ENCODE assay signal across 10 cellular contexts in genomic region chr14:105070760-105071137, GRCh38. TPM values are rescaled to one million over a fixed set of nuclear protein-coding genes. Genes with fewer than 3 reads are reported as not detected.
DNase-seq lines count a peak whose midpoint lies in the region; ATAC-seq and TF ChIP-seq lines count a peak whose summit lies in the region.
"Had no signal": no experiment of that assay in that cellular context is flagged by ENCODE, and none has a peak within 500 bp of the region (broad histone marks: within the 10 kb centered on the region; RNA-seq: fewer than 3 reads in every experiment).

No MANE protein-coding gene starts in this region.

- H3K27ac ChIP-seq in IMR-90 (ENCODE audit: insufficient read depth, low read length) = no peak overlapping the region

- no peak overlapping the region for H3K4me3 ChIP-seq in IMR-90 (ENCODE audit: insufficient read depth, low read depth, low read length)

- H2AK5ac ChIP-seq in IMR-90 (ENCODE audit: low read depth, low read length) = no peak overlapping the region

- H4K91ac ChIP-seq in IMR-90 (ENCODE audit: insufficient read depth, low read depth, low read length) = no peak overlapping the region

- no peak overlapping the region for H3K23ac ChIP-seq in IMR-90 (ENCODE audit: low read depth, low read length)

- H4K5ac ChIP-seq in IMR-90 (ENCODE audit: low read depth, low read length) = no peak overlapping the region

- peaks cover 11% of the 10 kb centered on the region; the same call in 1 of the 2 replicates for H3K9me1 ChIP-seq in IMR-90 (ENCODE audit: insufficient read depth, low read length)

- peaks cover 10% of the 10 kb centered on the region; the same call in 1 of the 2 replicates for H3K27me3 ChIP-seq in IMR-90 (ENCODE audit: control insufficient read depth, insufficient read depth, low read length)

- POLR2A ChIA-PET in IMR-90 (lab: Charles Lee; ENCODE audit: unreplicated experiment) = no interaction called here

- H3K4me1 Mint-ChIP-seq in activated T-cell treated with anti-CD3 and anti-CD28 coated beads, Interleukin-2, amount 50 U/mL, for 4 hours (ENCODE audit: low read depth) = peaks cover 57% of the 10 kb centered on the region
- peaks cover 35 to 44% of the 10 kb centered on the region in 2 donors for H3K4me1 Mint-ChIP-seq in effector memory CD8-positive, alpha-beta T cell (ENCODE audit: low read depth in 2 of 2)

- no peak overlapping the region for H3K14ac ChIP-seq in IMR-90 (replicated peaks; ENCODE audit: low read depth, low read length)

- no peak overlapping the region for H2BK20ac ChIP-seq in IMR-90 (ENCODE audit: low read depth, low read length)

- TF ChIP-seq CTCF in IMR-90 (conservative IDR thresholded peaks at IDR 0.05; ENCODE audit: low read depth, low read length) = no peak

- no peak for TF ChIP-seq POLR2A in IMR-90 (IDR thresholded peaks at IDR 0.05; ENCODE audit: low read depth, low read length)

- H2AFZ ChIP-seq in IMR-90 (replicated peaks; ENCODE audit: low read length, poor library complexity) = peak overlapping the region; percentile 10

- no TSS peak for BruUV-seq in IMR-90 (replicated peaks; lab: Mats Ljungman, UMichigan)

- H3K9me3 ChIP-seq in IMR-90 (ENCODE audit: control insufficient read depth, insufficient read depth, low read length) = no peaks in the 10 kb centered on the region

- intact Hi-C loops in IMR-90 (cut with micrococcal nuclease) = no loop called here

- CTCF ChIA-PET in IMR-90 (lab: Yijun Ruan, JAX) = no interaction called here

- H2BK5ac ChIP-seq in IMR-90 (ENCODE audit: low read depth, low read length, poor library complexity, severe bottlenecking) = no peak overlapping the region

- in situ Hi-C loops in IMR-90 (cut with MboI; ENCODE audit: low sequenced_read_pairs) = no loop called here

- no peak for DNase-seq in activated T-cell treated with anti-CD3 and anti-CD28 coated beads, Interleukin-2, amount 50 U/mL, for 4 hours
- no peak for DNase-seq in activated T-cell treated with anti-CD3 and anti-CD28 coated beads, Interleukin-2, amount 50 U/mL, for 1 hour
- no peak for DNase-seq in IMR-90
- DNase-seq in effector memory CD8-positive, alpha-beta T cell = no peak
- DNase-seq in stimulated activated naive CD8-positive, alpha-beta T cell treated with anti-CD3 and anti-CD28 coated beads, Interleukin-15, Interleukin-2, amounts not matched to agents 100 U/mL and 50 U/mL, for 24 hours = peak; percentile 62
- no peak for DNase-seq in NCI-H446 (lab: John Stamatoyannopoulos, UW)
- no peak for DNase-seq in HuH-7.5 (ENCODE audit: low spot score)
- DNase-seq: NCI-H1436, retina had no signal

- H2BK120ac ChIP-seq in IMR-90 (ENCODE audit: low read depth, low read length) = no peak overlapping the region

- TF ChIP-seq RAD21 in IMR-90 (IDR thresholded peaks at IDR 0.05; ENCODE audit: low read length) = no peak

- no peak overlapping the region for H2BK15ac ChIP-seq in IMR-90 (ENCODE audit: low read depth, low read length)

- no peak overlapping the region for H3K56ac ChIP-seq in IMR-90 (ENCODE audit: extremely low read depth, insufficient read depth, low read length)

- WGBS in IMR-90 (ENCODE audit: extremely low coverage in 2 of 2, insufficient read length in 1 of 2), 2 experiments = 60% methylated on average over 1 of the region's 7 CpGs; no CpG with 5 or more reads in 1 of the 2 experiments

- no peak overlapping the region for H3K4ac ChIP-seq in IMR-90 (ENCODE audit: low read depth, low read length)

- peak overlapping the region; percentile 87 to 91 for H3K27ac Mint-ChIP-seq in effector memory CD8-positive, alpha-beta T cell

- H4K8ac ChIP-seq in IMR-90 (ENCODE audit: low read depth in 2 of 2, low read length in 2 of 2) = no peak overlapping the region

- H3K4me1 ChIP-seq in IMR-90 (ENCODE audit: control insufficient read depth, insufficient read depth, low read length) = peaks cover 7% of the 10 kb centered on the region

- no peaks in the 10 kb centered on the region for H3K27me3 Mint-ChIP-seq in activated T-cell treated with anti-CD3 and anti-CD28 coated beads, Interleukin-2, amount 50 U/mL, for 4 hours (ENCODE audit: low read depth)
- no peaks in the 10 kb centered on the region for H3K27me3 Mint-ChIP-seq in effector memory CD8-positive, alpha-beta T cell

- H2AK9ac ChIP-seq in IMR-90 (replicated peaks; ENCODE audit: low read depth, low read length, poor library complexity) = no peak overlapping the region

- no peak overlapping the region for H3K4me2 ChIP-seq in IMR-90 (ENCODE audit: low read depth, low read length)

- H3K79me1 ChIP-seq in IMR-90 (ENCODE audit: low read depth in 1 of 2, low read length in 2 of 2) = no peaks in the 10 kb centered on the region

- no peaks in the 10 kb centered on the region for H3K36me3 Mint-ChIP-seq in activated T-cell treated with anti-CD3 and anti-CD28 coated beads, Interleukin-2, amount 50 U/mL, for 4 hours (ENCODE audit: insufficient read depth)
- peaks cover 10% of the 10 kb centered on the region for H3K36me3 Mint-ChIP-seq in effector memory CD8-positive, alpha-beta T cell (ENCODE audit: insufficient read depth)

- no peaks in the 10 kb centered on the region for H4K20me1 ChIP-seq in IMR-90 (ENCODE audit: insufficient read depth, low read length)

- no peak overlapping the region for H3K18ac ChIP-seq in IMR-90 (ENCODE audit: low read depth, low read length)

- H3K9ac ChIP-seq in IMR-90 (ENCODE audit: low read depth, low read length) = no peak overlapping the region

- H3K36me3 ChIP-seq in IMR-90 (ENCODE audit: control insufficient read depth, insufficient read depth, low read length) = no peaks in the 10 kb centered on the region

- ATAC-seq in activated T-cell treated with anti-CD3 and anti-CD28 coated beads, Interleukin-2, amount 50 U/mL, for 4 hours = peak; percentile 58 to 64
- ATAC-seq in IMR-90 (ENCODE audit: low read depth) = no peak
- peak; percentile 40 for ATAC-seq in effector memory CD8-positive, alpha-beta T cell (replicated peaks)
- peak; percentile 56 for ATAC-seq in stimulated activated naive CD8-positive, alpha-beta T cell treated with anti-CD3 and anti-CD28 coated beads, Interleukin-15, Interleukin-2, amounts not matched to agents 100 U/mL and 50 U/mL, for 24 hours
- ATAC-seq in GM21825 (IDR thresholded peaks at IDR 0.05; ENCODE audit: unreplicated experiment) = no peak

- no peaks in the 10 kb centered on the region for H3K9me3 Mint-ChIP-seq in activated T-cell treated with anti-CD3 and anti-CD28 coated beads, Interleukin-2, amount 50 U/mL, for 4 hours
- H3K9me3 Mint-ChIP-seq in effector memory CD8-positive, alpha-beta T cell = no peaks in the 10 kb centered on the region

- dilution Hi-C loops in IMR-90 (cut with HindIII; ENCODE audit: low sequenced_read_pairs, unreplicated experiment) = no loop called here

- H3K4me3 Mint-ChIP-seq in activated T-cell treated with anti-CD3 and anti-CD28 coated beads, Interleukin-2, amount 50 U/mL, for 4 hours = no peak overlapping the region
- H3K4me3 Mint-ChIP-seq in effector memory CD8-positive, alpha-beta T cell = peak overlapping the region in 1 of 2 donors; percentile 57

TF ChIP-seq in IMR-90, 13 proteins besides CTCF, POLR2A, EP300 and RAD21:
- TF ChIP-seq CEBPB (IDR thresholded peaks at IDR 0.05; ENCODE audit: low read depth, low read length) (no peak), MAFK (IDR thresholded peaks at IDR 0.05; ENCODE audit: low read depth, low read length) (no peak), BHLHE40 (IDR thresholded peaks at IDR 0.05; ENCODE audit: low read depth, low read length) (no peak), RFX5 (IDR thresholded peaks at IDR 0.05; ENCODE audit: low read depth, low read length) (no peak), FOS (IDR thresholded peaks at IDR 0.05; ENCODE audit: low read depth, low read length) (no peak), RCOR1 (IDR thresholded peaks at IDR 0.05; ENCODE audit: insufficient replicate concordance, low read length) (no peak), MAZ (IDR thresholded peaks at IDR 0.05; ENCODE audit: borderline replicate concordance, low read depth, low read length) (no peak), MXI1 (IDR thresholded peaks at IDR 0.05; ENCODE audit: borderline replicate concordance, low read depth, low read length) (no peak), CHD1 (IDR thresholded peaks at IDR 0.05; ENCODE audit: low read depth, low read length) (no peak)

RNA-seq across cellular contexts. Expression of gene GPR132, which starts 5.5 kb away (rescaled TPM):
- 10 to 100 TPM; 14.6 to 18.4 (median 16.8) TPM for total RNA-seq in activated T-cell treated with anti-CD3 and anti-CD28 coated beads, Interleukin-2, amount 50 U/mL, for 4 hours
- under 0.01 TPM in 2 replicates for total RNA-seq in IMR-90 (2012; rRNA removed)
- polyA plus RNA-seq in IMR-90 (2012; rRNA removed) = 0.10 and 0.19 TPM in 2 replicates
- 0.15 and 0.43 TPM in 2 replicates for polyA plus RNA-seq in IMR-90 (2012; cell fraction: cytosol; rRNA removed)
- polyA plus RNA-seq in IMR-90 (2012; cell fraction: nucleus; rRNA removed; ENCODE audit: low replicate concordance) = 1.9 and 3.3 TPM in 2 replicates

RNA-seq across cellular contexts. Expression of gene CDCA4, which starts 49.9 kb away (rescaled TPM):
- total RNA-seq in activated T-cell treated with anti-CD3 and anti-CD28 coated beads, Interleukin-2, amount 50 U/mL, for 4 hours = 10 to 100 TPM; 55.1 to 72.2 (median 58.3) TPM
- total RNA-seq in IMR-90 (2012; rRNA removed) = 17.7 and 19.7 TPM in 2 replicates
- polyA plus RNA-seq in IMR-90 (2012; rRNA removed) = 18.6 and 21.4 TPM in 2 replicates
- polyA plus RNA-seq in IMR-90 (2012; cell fraction: cytosol; rRNA removed) = 17.8 and 18.2 TPM in 2 replicates
- 9.9 and 13.1 TPM in 2 replicates for polyA plus RNA-seq in IMR-90 (2012; cell fraction: nucleus; rRNA removed; ENCODE audit: low replicate concordance)

Comparison
In these comparisons a context has a peak if more than half of its experiments do, and no peak if none do; other contexts are left out.
1. ATAC-seq: peak in activated T-cell treated with anti-CD3 and anti-CD28 coated beads, Interleukin-2, amount 50 U/mL, for 4 hours (2 of 2), effector memory CD8-positive, alpha-beta T cell (single experiment) and stimulated activated naive CD8-positive, alpha-beta T cell treated with anti-CD3 and anti-CD28 coated beads, Interleukin-15, Interleukin-2, amounts not matched to agents 100 U/mL and 50 U/mL, for 24 hours (single experiment); none in IMR-90 (single experiment) and GM21825 (single experiment).
2. RNA of gene GPR132, which starts 5.5 kb away (total RNA-seq): 14.6 to 18.4 TPM in activated T-cell treated with anti-CD3 and anti-CD28 coated beads, Interleukin-2, amount 50 U/mL, for 4 hours; under 0.01 TPM in IMR-90; every median in the first group is over 10 times any median in the second.